Comparison of ENCODE assay signal across 1 cellular context in the genomic region with DNA sequence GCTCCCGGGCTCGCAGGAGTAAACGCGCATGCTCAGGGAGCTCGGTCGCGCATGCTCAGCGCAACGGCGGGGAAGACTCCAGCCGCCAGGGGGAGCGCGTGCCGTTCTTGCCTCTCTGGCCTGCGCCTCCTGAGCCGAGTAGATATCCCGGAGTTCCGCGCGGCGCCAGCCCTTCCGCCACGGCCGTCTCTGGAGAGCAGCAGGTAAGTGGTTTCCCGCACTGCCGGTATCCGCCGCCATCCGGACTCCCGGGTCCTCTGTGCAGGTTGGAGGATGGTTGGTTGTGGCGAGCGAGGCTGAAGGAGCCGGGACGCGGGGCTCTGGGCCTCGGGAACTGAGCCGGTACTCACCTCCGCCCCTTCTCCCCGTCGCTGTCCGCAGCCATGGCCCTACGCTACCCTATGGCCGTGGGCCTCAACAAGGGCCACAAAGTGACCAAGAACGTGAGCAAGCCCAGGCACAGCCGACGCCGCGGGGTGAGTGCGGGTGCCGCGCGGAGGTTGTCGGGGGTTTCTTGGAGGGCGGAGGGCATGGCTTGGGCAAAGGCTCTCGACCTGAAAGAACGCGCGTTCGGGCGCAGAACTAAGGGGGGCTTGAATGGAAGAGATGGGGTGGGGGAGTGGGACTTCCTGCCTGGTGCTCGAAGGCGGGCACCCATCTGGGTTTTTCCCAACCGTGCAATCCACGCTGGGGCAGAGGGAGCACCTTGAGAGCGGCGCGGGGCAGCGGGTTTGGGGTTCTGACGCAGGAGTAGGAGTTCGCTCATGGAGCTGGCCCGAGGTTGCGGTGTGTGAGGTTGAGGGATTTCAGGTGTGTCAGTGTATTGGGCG.
TF ChIP-seq lines count a peak whose summit lies in the region.

A gene (plus strand): TSS at position 171 of the 830 bp plus-strand sequence. CDS start 213 bp downstream, at position 384.

TF ChIP-seq in HepG2, 621 proteins besides CTCF, POLR2A, EP300 and RAD21 (continued from another document and continues in another):
- TF ChIP-seq MBD4 (IDR thresholded peaks at IDR 0.05; ENCODE audit: borderline replicate concordance, low read length) (no peak), CREM (IDR thresholded peaks at IDR 0.05) (peak; percentile 70), CREM (CRISPR knock-in tag; IDR thresholded peaks at IDR 0.05) (no peak), RBAK (CRISPR knock-in tag; IDR thresholded peaks at IDR 0.05) (no peak), GATA4 (IDR thresholded peaks at IDR 0.05; ENCODE audit: borderline replicate concordance, low read depth) (peak; percentile 84), ZNF251 (CRISPR knock-in tag; IDR thresholded peaks at IDR 0.05) (0 out of 2 replicates have a peak, but pooled peaks have one; percentile 50), CBFB (CRISPR knock-in tag; IDR thresholded peaks at IDR 0.05) (peak; percentile 81), SP4 (CRISPR knock-in tag; IDR thresholded peaks at IDR 0.05) (peak; percentile 90), TARDBP (CRISPR knock-in tag; IDR thresholded peaks at IDR 0.05) (no peak; the same call in 1 of the 2 replicates), ELF4 (CRISPR knock-in tag; IDR thresholded peaks at IDR 0.05; ENCODE audit: borderline replicate concordance) (peak; percentile 81; the same call in 1 of the 2 replicates), ZFP36L2 (CRISPR knock-in tag; IDR thresholded peaks at IDR 0.05) (no peak), HDAC2 (CRISPR knock-in tag; IDR thresholded peaks at IDR 0.05) (peak; percentile 59), ZNF367 (CRISPR knock-in tag; IDR thresholded peaks at IDR 0.05; ENCODE audit: borderline replicate concordance) (0 out of 2 replicates have a peak, but pooled peaks have one; percentile 43), ZNF782 (CRISPR knock-in tag; IDR thresholded peaks at IDR 0.05; ENCODE audit: borderline replicate concordance) (peak; percentile 69; the same call in 1 of the 2 replicates), NR2F2 (IDR thresholded peaks at IDR 0.05; ENCODE audit: borderline replicate concordance, low read depth) (peak; percentile 63; the same call in 1 of the 2 replicates), FOXM1 (CRISPR knock-in tag; IDR thresholded peaks at IDR 0.05) (no peak), ZNF30 (CRISPR knock-in tag; IDR thresholded peaks at IDR 0.05) (0 out of 2 replicates have a peak, but pooled peaks have one; percentile 0), ZNF556 (CRISPR knock-in tag; IDR thresholded peaks at IDR 0.05; ENCODE audit: borderline replicate concordance) (peak; percentile 76; the same call in 1 of the 2 replicates), MED8 (CRISPR knock-in tag; IDR thresholded peaks at IDR 0.05; ENCODE audit: insufficient replicate concordance) (no peak), ZNF619 (CRISPR knock-in tag; IDR thresholded peaks at IDR 0.05) (peak; percentile 93), ZNF761 (CRISPR knock-in tag; conservative IDR thresholded peaks at IDR 0.05) (peak; percentile 87), PHB2 (IDR thresholded peaks at IDR 0.05; ENCODE audit: partially characterized antibody) (no peak), NCOA1 (CRISPR knock-in tag; IDR thresholded peaks at IDR 0.05) (peak; percentile 74; the same call in 1 of the 2 replicates), PCBP1 (IDR thresholded peaks at IDR 0.05; ENCODE audit: borderline replicate concordance, low read depth, low read length) (peak; percentile 77; the same call in 1 of the 2 replicates), ZNF34 (CRISPR knock-in tag; IDR thresholded peaks at IDR 0.05; ENCODE audit: borderline replicate concordance) (peak; percentile 90; the same call in 1 of the 2 replicates), ARID2 (CRISPR knock-in tag; IDR thresholded peaks at IDR 0.05; ENCODE audit: borderline replicate concordance) (no peak), ZNF441 (CRISPR knock-in tag; IDR thresholded peaks at IDR 0.05; ENCODE audit: borderline replicate concordance) (no peak), HOXA3 (CRISPR knock-in tag; IDR thresholded peaks at IDR 0.05) (peak; percentile 87), ZNF749 (CRISPR knock-in tag; IDR thresholded peaks at IDR 0.05; ENCODE audit: borderline replicate concordance) (peak; percentile 69; the same call in 1 of the 2 replicates), ZNF20 (CRISPR knock-in tag; IDR thresholded peaks at IDR 0.05) (0 out of 2 replicates have a peak, but pooled peaks have one; percentile 16)
- TF ChIP-seq, protein P1, sequence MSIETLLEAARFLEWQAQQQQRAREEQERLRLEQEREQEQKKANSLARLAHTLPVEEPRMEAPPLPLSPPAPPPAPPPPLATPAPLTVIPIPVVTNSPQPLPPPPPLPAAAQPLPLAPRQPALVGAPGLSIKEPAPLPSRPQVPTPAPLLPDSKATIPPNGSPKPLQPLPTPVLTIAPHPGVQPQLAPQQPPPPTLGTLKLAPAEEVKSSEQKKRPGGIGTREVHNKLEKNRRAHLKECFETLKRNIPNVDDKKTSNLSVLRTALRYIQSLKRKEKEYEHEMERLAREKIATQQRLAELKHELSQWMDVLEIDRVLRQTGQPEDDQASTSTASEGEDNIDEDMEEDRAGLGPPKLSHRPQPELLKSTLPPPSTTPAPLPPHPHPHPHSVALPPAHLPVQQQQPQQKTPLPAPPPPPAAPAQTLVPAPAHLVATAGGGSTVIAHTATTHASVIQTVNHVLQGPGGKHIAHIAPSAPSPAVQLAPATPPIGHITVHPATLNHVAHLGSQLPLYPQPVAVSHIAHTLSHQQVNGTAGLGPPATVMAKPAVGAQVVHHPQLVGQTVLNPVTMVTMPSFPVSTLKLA (IDR thresholded peaks at IDR 0.05) = no peak
- TF ChIP-seq, protein P2, sequence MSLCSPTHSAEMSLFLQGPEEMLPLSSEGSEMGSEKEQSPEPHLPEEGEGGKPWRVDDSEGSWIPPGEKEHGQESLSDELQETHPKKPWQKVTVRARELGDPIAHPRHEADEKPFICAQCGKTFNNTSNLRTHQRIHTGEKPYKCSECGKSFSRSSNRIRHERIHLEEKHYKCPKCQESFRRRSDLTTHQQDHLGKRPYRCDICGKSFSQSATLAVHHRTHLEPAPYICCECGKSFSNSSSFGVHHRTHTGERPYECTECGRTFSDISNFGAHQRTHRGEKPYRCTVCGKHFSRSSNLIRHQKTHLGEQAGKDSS (CRISPR knock-in tag; IDR thresholded peaks at IDR 0.05; ENCODE audit: borderline replicate concordance, low read depth) = peak; percentile 60; the same call in 1 of the 2 replicates
- TF ChIP-seq, protein P3, sequence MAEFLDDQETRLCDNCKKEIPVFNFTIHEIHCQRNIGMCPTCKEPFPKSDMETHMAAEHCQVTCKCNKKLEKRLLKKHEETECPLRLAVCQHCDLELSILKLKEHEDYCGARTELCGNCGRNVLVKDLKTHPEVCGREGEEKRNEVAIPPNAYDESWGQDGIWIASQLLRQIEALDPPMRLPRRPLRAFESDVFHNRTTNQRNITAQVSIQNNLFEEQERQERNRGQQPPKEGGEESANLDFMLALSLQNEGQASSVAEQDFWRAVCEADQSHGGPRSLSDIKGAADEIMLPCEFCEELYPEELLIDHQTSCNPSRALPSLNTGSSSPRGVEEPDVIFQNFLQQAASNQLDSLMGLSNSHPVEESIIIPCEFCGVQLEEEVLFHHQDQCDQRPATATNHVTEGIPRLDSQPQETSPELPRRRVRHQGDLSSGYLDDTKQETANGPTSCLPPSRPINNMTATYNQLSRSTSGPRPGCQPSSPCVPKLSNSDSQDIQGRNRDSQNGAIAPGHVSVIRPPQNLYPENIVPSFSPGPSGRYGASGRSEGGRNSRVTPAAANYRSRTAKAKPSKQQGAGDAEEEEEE (CRISPR knock-in tag; IDR thresholded peaks at IDR 0.05; ENCODE audit: borderline replicate concordance) = peak; percentile 77; the same call in 1 of the 2 replicates
- TF ChIP-seq, protein P4, sequence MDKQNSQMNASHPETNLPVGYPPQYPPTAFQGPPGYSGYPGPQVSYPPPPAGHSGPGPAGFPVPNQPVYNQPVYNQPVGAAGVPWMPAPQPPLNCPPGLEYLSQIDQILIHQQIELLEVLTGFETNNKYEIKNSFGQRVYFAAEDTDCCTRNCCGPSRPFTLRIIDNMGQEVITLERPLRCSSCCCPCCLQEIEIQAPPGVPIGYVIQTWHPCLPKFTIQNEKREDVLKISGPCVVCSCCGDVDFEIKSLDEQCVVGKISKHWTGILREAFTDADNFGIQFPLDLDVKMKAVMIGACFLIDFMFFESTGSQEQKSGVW (CRISPR knock-in tag; IDR thresholded peaks at IDR 0.05; ENCODE audit: borderline replicate concordance) = no peak
- TF ChIP-seq, protein P5, sequence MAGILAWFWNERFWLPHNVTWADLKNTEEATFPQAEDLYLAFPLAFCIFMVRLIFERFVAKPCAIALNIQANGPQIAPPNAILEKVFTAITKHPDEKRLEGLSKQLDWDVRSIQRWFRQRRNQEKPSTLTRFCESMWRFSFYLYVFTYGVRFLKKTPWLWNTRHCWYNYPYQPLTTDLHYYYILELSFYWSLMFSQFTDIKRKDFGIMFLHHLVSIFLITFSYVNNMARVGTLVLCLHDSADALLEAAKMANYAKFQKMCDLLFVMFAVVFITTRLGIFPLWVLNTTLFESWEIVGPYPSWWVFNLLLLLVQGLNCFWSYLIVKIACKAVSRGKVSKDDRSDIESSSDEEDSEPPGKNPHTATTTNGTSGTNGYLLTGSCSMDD (CRISPR knock-in tag; IDR thresholded peaks at IDR 0.05) = no peak
- TF ChIP-seq, protein P6, sequence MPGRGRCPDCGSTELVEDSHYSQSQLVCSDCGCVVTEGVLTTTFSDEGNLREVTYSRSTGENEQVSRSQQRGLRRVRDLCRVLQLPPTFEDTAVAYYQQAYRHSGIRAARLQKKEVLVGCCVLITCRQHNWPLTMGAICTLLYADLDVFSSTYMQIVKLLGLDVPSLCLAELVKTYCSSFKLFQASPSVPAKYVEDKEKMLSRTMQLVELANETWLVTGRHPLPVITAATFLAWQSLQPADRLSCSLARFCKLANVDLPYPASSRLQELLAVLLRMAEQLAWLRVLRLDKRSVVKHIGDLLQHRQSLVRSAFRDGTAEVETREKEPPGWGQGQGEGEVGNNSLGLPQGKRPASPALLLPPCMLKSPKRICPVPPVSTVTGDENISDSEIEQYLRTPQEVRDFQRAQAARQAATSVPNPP (CRISPR knock-in tag; IDR thresholded peaks at IDR 0.05) = no peak
- TF ChIP-seq, protein P7, sequence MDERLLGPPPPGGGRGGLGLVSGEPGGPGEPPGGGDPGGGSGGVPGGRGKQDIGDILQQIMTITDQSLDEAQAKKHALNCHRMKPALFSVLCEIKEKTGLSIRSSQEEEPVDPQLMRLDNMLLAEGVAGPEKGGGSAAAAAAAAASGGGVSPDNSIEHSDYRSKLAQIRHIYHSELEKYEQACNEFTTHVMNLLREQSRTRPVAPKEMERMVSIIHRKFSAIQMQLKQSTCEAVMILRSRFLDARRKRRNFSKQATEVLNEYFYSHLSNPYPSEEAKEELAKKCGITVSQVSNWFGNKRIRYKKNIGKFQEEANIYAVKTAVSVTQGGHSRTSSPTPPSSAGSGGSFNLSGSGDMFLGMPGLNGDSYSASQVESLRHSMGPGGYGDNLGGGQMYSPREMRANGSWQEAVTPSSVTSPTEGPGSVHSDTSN (CRISPR knock-in tag; IDR thresholded peaks at IDR 0.05) = no peak
- TF ChIP-seq, protein P8, sequence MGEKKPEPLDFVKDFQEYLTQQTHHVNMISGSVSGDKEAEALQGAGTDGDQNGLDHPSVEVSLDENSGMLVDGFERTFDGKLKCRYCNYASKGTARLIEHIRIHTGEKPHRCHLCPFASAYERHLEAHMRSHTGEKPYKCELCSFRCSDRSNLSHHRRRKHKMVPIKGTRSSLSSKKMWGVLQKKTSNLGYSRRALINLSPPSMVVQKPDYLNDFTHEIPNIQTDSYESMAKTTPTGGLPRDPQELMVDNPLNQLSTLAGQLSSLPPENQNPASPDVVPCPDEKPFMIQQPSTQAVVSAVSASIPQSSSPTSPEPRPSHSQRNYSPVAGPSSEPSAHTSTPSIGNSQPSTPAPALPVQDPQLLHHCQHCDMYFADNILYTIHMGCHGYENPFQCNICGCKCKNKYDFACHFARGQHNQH (CRISPR knock-in tag; IDR thresholded peaks at IDR 0.05) = peak; percentile 88
- TF ChIP-seq, protein P9, sequence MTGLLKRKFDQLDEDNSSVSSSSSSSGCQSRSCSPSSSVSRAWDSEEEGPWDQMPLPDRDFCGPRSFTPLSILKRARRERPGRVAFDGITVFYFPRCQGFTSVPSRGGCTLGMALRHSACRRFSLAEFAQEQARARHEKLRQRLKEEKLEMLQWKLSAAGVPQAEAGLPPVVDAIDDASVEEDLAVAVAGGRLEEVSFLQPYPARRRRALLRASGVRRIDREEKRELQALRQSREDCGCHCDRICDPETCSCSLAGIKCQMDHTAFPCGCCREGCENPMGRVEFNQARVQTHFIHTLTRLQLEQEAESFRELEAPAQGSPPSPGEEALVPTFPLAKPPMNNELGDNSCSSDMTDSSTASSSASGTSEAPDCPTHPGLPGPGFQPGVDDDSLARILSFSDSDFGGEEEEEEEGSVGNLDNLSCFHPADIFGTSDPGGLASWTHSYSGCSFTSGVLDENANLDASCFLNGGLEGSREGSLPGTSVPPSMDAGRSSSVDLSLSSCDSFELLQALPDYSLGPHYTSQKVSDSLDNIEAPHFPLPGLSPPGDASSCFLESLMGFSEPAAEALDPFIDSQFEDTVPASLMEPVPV (CRISPR knock-in tag; IDR thresholded peaks at IDR 0.05) = no peak; the same call in 1 of the 2 replicates
- TF ChIP-seq, protein P10, sequence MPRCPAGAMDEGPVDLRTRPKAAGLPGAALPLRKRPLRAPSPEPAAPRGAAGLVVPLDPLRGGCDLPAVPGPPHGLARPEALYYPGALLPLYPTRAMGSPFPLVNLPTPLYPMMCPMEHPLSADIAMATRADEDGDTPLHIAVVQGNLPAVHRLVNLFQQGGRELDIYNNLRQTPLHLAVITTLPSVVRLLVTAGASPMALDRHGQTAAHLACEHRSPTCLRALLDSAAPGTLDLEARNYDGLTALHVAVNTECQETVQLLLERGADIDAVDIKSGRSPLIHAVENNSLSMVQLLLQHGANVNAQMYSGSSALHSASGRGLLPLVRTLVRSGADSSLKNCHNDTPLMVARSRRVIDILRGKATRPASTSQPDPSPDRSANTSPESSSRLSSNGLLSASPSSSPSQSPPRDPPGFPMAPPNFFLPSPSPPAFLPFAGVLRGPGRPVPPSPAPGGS (CRISPR knock-in tag; IDR thresholded peaks at IDR 0.05) = peak; percentile 85
- TF ChIP-seq, protein P11, sequence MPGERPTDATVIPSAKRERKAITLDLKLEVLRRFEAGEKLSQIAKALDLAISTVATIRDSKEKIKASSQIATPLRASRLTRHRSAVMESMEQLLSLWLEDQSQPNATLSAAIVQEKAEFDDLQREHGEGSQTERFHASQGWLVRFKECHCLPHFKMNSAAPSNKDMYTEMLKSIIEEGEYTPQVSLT (CRISPR knock-in tag; IDR thresholded peaks at IDR 0.05; ENCODE audit: borderline replicate concordance, low read depth) = no peak
- TF ChIP-seq, protein P12, sequence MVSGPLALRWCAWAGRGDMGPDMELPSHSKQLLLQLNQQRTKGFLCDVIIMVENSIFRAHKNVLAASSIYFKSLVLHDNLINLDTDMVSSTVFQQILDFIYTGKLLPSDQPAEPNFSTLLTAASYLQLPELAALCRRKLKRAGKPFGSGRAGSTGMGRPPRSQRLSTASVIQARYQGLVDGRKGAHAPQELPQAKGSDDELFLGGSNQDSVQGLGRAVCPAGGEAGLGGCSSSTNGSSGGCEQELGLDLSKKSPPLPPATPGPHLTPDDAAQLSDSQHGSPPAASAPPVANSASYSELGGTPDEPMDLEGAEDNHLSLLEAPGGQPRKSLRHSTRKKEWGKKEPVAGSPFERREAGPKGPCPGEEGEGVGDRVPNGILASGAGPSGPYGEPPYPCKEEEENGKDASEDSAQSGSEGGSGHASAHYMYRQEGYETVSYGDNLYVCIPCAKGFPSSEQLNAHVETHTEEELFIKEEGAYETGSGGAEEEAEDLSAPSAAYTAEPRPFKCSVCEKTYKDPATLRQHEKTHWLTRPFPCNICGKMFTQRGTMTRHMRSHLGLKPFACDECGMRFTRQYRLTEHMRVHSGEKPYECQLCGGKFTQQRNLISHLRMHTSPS (CRISPR knock-in tag; IDR thresholded peaks at IDR 0.05; ENCODE audit: low read depth) = no peak; the same call in 1 of the 2 replicates
